17 cellular contexts compared by ENCODE assay signal in genomic region chr9:99069532-99069931, GRCh38. TPM values are rescaled to one million over a fixed set of nuclear protein-coding genes. Genes with fewer than 3 reads are reported as not detected.
DNase-seq lines count a peak whose midpoint lies in the region; ATAC-seq and TF ChIP-seq lines count a peak whose summit lies in the region.
"Had no signal": no experiment of that assay in that cellular context is flagged by ENCODE, and none has a peak within 500 bp of the region (broad histone marks: within the 10 kb centered on the region; RNA-seq: fewer than 3 reads in every experiment).

No MANE protein-coding gene starts in this region.

- H3K36me3 Mint-ChIP-seq in CD4-positive, alpha-beta memory T cell, result no peaks in the 10 kb centered on the region
- H3K36me3 Mint-ChIP-seq in activated CD8-positive, alpha-beta T cell treated with anti-CD3 and anti-CD28 coated beads for 36 hours (ENCODE audit: low read depth), result no peaks in the 10 kb centered on the region
- peaks cover 0 to 30% (median 0%) of the 10 kb centered on the region in 5 donors for H3K36me3 Mint-ChIP-seq in naive thymus-derived CD4-positive, alpha-beta T cell

- POLR2A ChIA-PET in A673 (lab: Charles Lee; ENCODE audit: low non-redundant PET), result no interaction called here
- POLR2A ChIA-PET in CD4-positive, alpha-beta memory T cell (lab: Charles Lee; ENCODE audit: partially characterized antibody), result interaction anchor here (1.0 to 2.6 kb wide), 4 partner anchors 11 to 37 kb away, joined by 3 to 22 read pairs (median 8); partner anchors contain the start of gene TGFBR1
- POLR2A ChIA-PET in activated CD8-positive, alpha-beta T cell treated with anti-CD3 and anti-CD28 coated beads for 36 hours (lab: Charles Lee), result interaction anchor here (1.1 to 1.6 kb wide), 2 partner anchors 11 to 45 kb away, joined by 3 to 8 read pairs; no protein-coding TSS in a partner anchor
- POLR2A ChIA-PET in naive thymus-derived CD4-positive, alpha-beta T cell (lab: Charles Lee), result interaction anchor here (1.6 kb wide), 1 partner anchor 11 kb away, joined by 8 read pairs; no protein-coding TSS in a partner anchor

- peaks cover 8% of the 10 kb centered on the region for H3K4me1 ChIP-seq in A673 (ENCODE audit: insufficient read depth, low read length, poor library complexity, severe bottlenecking)
- H3K4me1 ChIP-seq in CD4-positive, alpha-beta memory T cell (ENCODE audit: insufficient read depth, low read length), result peaks cover 18% of the 10 kb centered on the region
- peaks cover 13 to 27% of the 10 kb centered on the region in 2 donors for H3K4me1 ChIP-seq in naive thymus-derived CD4-positive, alpha-beta T cell (ENCODE audit: control insufficient read depth in 2 of 2, insufficient read depth in 2 of 2, low read length in 2 of 2)
- H3K4me1 ChIP-seq in stomach, result no peaks in the 10 kb centered on the region
- peaks cover 0 to 4% (median 0%) of the 10 kb centered on the region in 3 donors for H3K4me1 ChIP-seq in esophagus squamous epithelium
- H3K4me1 ChIP-seq: colonic mucosa, uterus had no signal

- CTCF ChIA-PET in A673 (lab: Charles Lee), result no interaction called here
- CTCF ChIA-PET in CD4-positive, alpha-beta memory T cell (lab: Charles Lee; ENCODE audit: partially characterized antibody), result no interaction called here
- CTCF ChIA-PET in activated CD8-positive, alpha-beta T cell treated with anti-CD3 and anti-CD28 coated beads for 36 hours (lab: Charles Lee), result interaction anchor here (1.0 to 1.8 kb wide), 2 partner anchors 10 to 56 kb away, joined by 4 to 6 read pairs; no protein-coding TSS in a partner anchor
- CTCF ChIA-PET in naive thymus-derived CD4-positive, alpha-beta T cell (lab: Charles Lee), result no interaction called here

- WGBS in stomach, 5 donors, result 93 to 96% (median 96%) methylated on average over 12 of the region's 12 CpGs
- WGBS in esophagus squamous epithelium, 2 donors, result 92 to 93% methylated on average over 12 of the region's 12 CpGs

- no peaks in the 10 kb centered on the region for H3K27me3 ChIP-seq in A673 (replicated peaks; ENCODE audit: insufficient read depth, low read depth, low read length, poor library complexity)
- no peaks in the 10 kb centered on the region for H3K27me3 ChIP-seq in CD4-positive, alpha-beta memory T cell (ENCODE audit: insufficient read depth, low read length)
- H3K27me3 ChIP-seq in naive thymus-derived CD4-positive, alpha-beta T cell (ENCODE audit: control insufficient read depth in 2 of 2, insufficient read depth in 2 of 2, low read length in 2 of 2), result no peaks in the 10 kb centered on the region
- H3K27me3 ChIP-seq in stomach, result no peaks in the 10 kb centered on the region
- no peaks in the 10 kb centered on the region for H3K27me3 ChIP-seq in esophagus squamous epithelium
- H3K27me3 ChIP-seq: colonic mucosa, uterus had no signal

- TF ChIP-seq CTCF in A673 (conservative IDR thresholded peaks at IDR 0.05; ENCODE audit: low read depth, low read length), result no peak
- TF ChIP-seq CTCF in activated CD8-positive, alpha-beta T cell treated with anti-CD3 and anti-CD28 coated beads for 36 hours (IDR thresholded peaks at IDR 0.05), result no peak
- TF ChIP-seq CTCF in stomach (IDR thresholded peaks at IDR 0.05), result no peak
- no peak for TF ChIP-seq CTCF in esophagus squamous epithelium (IDR thresholded peaks at IDR 0.05)

- ATAC-seq in activated CD8-positive, alpha-beta T cell treated with anti-CD3 and anti-CD28 coated beads for 36 hours, result no peak
- ATAC-seq in naive thymus-derived CD4-positive, alpha-beta T cell, result no peak
- no peak for ATAC-seq in HG03439 (IDR thresholded peaks at IDR 0.05; ENCODE audit: unreplicated experiment)
- ATAC-seq: HCT116; stimulated activated naive CD8-positive, alpha-beta T cell treated with anti-CD3 and anti-CD28 coated beads, Interleukin-15, amount 100 ng/mL, for 72 hours had no signal

- TF ChIP-seq POLR2A in stomach (IDR thresholded peaks at IDR 0.05) (no peak), esophagus squamous epithelium (IDR thresholded peaks at IDR 0.05) (no peak)

- peaks cover 24 to 75% (median 47%) of the 10 kb centered on the region in 4 donors for H3K4me1 Mint-ChIP-seq in CD4-positive, alpha-beta memory T cell
- peaks cover 37% of the 10 kb centered on the region for H3K4me1 Mint-ChIP-seq in activated CD8-positive, alpha-beta T cell treated with anti-CD3 and anti-CD28 coated beads for 36 hours (ENCODE audit: low read depth)
- H3K4me1 Mint-ChIP-seq in naive thymus-derived CD4-positive, alpha-beta T cell, result peaks cover 21 to 83% (median 66%) of the 10 kb centered on the region in 7 donors

- no peaks in the 10 kb centered on the region for H3K9me3 ChIP-seq in A673 (ENCODE audit: low read depth, low read length, poor library complexity, severe bottlenecking)
- no peaks in the 10 kb centered on the region for H3K9me3 ChIP-seq in CD4-positive, alpha-beta memory T cell (ENCODE audit: control insufficient read depth in 1 of 2, low read length in 2 of 2)
- H3K9me3 ChIP-seq in naive thymus-derived CD4-positive, alpha-beta T cell (ENCODE audit: control insufficient read depth in 2 of 3, low read length in 3 of 3), result no peaks in the 10 kb centered on the region
- no peaks in the 10 kb centered on the region for H3K9me3 ChIP-seq in stomach
- H3K9me3 ChIP-seq in esophagus squamous epithelium, result no peaks in the 10 kb centered on the region
- H3K9me3 ChIP-seq: colonic mucosa, uterus had no signal

- no TSS peak for BruUV-seq in A673 (replicated peaks; lab: Mats Ljungman, UMichigan)

- peak overlapping the region in 5 of 8 donors; percentile 12 to 73 (median 57) for H3K4me3 Mint-ChIP-seq in CD4-positive, alpha-beta memory T cell
- H3K4me3 Mint-ChIP-seq in activated CD8-positive, alpha-beta T cell treated with anti-CD3 and anti-CD28 coated beads for 36 hours, result no peak overlapping the region
- peak overlapping the region in 7 of 10 donors; percentile 34 to 59 (median 54) for H3K4me3 Mint-ChIP-seq in naive thymus-derived CD4-positive, alpha-beta T cell
- H3K4me3 Mint-ChIP-seq: stimulated activated naive CD8-positive, alpha-beta T cell treated with anti-CD3 and anti-CD28 coated beads, Interleukin-15, amount 100 ng/mL, for 72 hours had no signal

- DNase-seq in A673 (ENCODE audit: low spot score), result peak; percentile 31
- no peak for DNase-seq in CD4-positive, alpha-beta memory T cell
- no peak for DNase-seq in activated CD8-positive, alpha-beta T cell treated with anti-CD3 and anti-CD28 coated beads for 36 hours
- no peak for DNase-seq in naive thymus-derived CD4-positive, alpha-beta T cell
- no peak for DNase-seq in activated CD4-positive, CD25-positive, alpha-beta regulatory T cell (lab: John Stamatoyannopoulos, UW)
- DNase-seq in stomach, result no peak
- DNase-seq in esophagus squamous epithelium (lab: John Stamatoyannopoulos, UW), result no peak
- DNase-seq: activated gamma-delta T cell treated with Interleukin-2 at 50 U/mL for 16 hours; colonic mucosa; GDM1; kidney; MV-4-11; NCI-H187; stimulated activated naive CD8-positive, alpha-beta T cell treated with anti-CD3 and anti-CD28 coated beads, Interleukin-15, amount 100 ng/mL, for 72 hours; uterus had no signal

- H3K27ac ChIP-seq in A673 (ENCODE audit: low read depth, low read length, poor library complexity, severe bottlenecking), result no peak overlapping the region
- H3K27ac ChIP-seq in CD4-positive, alpha-beta memory T cell (ENCODE audit: low read depth, low read length), result no peak overlapping the region
- no peak overlapping the region for H3K27ac ChIP-seq in naive thymus-derived CD4-positive, alpha-beta T cell (ENCODE audit: low read depth, low read length)
- no peak overlapping the region for H3K27ac ChIP-seq in stomach
- no peak overlapping the region for H3K27ac ChIP-seq in esophagus squamous epithelium
- H3K27ac ChIP-seq: colonic mucosa, uterus had no signal

- intact Hi-C loops in A673 (cut with micrococcal nuclease; ENCODE audit: unreplicated experiment), result no loop called here
- intact Hi-C loops in CD4-positive, alpha-beta memory T cell (cut with micrococcal nuclease), result no loop called here
- intact Hi-C loops in activated CD8-positive, alpha-beta T cell treated with anti-CD3 and anti-CD28 coated beads for 36 hours (cut with micrococcal nuclease), result no loop called here
- intact Hi-C loops in naive thymus-derived CD4-positive, alpha-beta T cell (cut with micrococcal nuclease), result loop anchor here in 1 of 2 donors (1.0 to 2.0 kb wide), 2 partner anchors 10 to 15 kb away; no protein-coding TSS in a partner anchor
- intact Hi-C loops in stomach (cut with DNase I; ENCODE audit: low total_unique reads), result no loop called here
- intact Hi-C loops in esophagus squamous epithelium (cut with DNase I), result no loop called here

- no peak overlapping the region for H3K4me3 ChIP-seq in A673 (ENCODE audit: low read depth, low read length, poor library complexity, severe bottlenecking)
- no peak overlapping the region for H3K4me3 ChIP-seq in CD4-positive, alpha-beta memory T cell (ENCODE audit: low read length in 2 of 2)
- H3K4me3 ChIP-seq in naive thymus-derived CD4-positive, alpha-beta T cell (ENCODE audit: low read length), result no peak overlapping the region
- H3K4me3 ChIP-seq in stomach, result no peak overlapping the region
- H3K4me3 ChIP-seq in esophagus squamous epithelium, result no peak overlapping the region
- H3K4me3 ChIP-seq: colonic mucosa, uterus had no signal

- peaks cover 0 to 2% (median 0%) of the 10 kb centered on the region in 8 donors for H3K9me3 Mint-ChIP-seq in CD4-positive, alpha-beta memory T cell
- H3K9me3 Mint-ChIP-seq in activated CD8-positive, alpha-beta T cell treated with anti-CD3 and anti-CD28 coated beads for 36 hours, result no peaks in the 10 kb centered on the region
- peaks cover 0 to 8% (median 0%) of the 10 kb centered on the region in 11 donors for H3K9me3 Mint-ChIP-seq in naive thymus-derived CD4-positive, alpha-beta T cell

- peak overlapping the region; percentile 41 to 92 (median 81) for H3K27ac Mint-ChIP-seq in CD4-positive, alpha-beta memory T cell
- peak overlapping the region; percentile 71 for H3K27ac Mint-ChIP-seq in activated CD8-positive, alpha-beta T cell treated with anti-CD3 and anti-CD28 coated beads for 36 hours
- H3K27ac Mint-ChIP-seq in naive thymus-derived CD4-positive, alpha-beta T cell, result peak overlapping the region; percentile 53 to 91 (median 82)

- no peaks in the 10 kb centered on the region for H3K27me3 Mint-ChIP-seq in CD4-positive, alpha-beta memory T cell
- no peaks in the 10 kb centered on the region for H3K27me3 Mint-ChIP-seq in activated CD8-positive, alpha-beta T cell treated with anti-CD3 and anti-CD28 coated beads for 36 hours
- no peaks in the 10 kb centered on the region for H3K27me3 Mint-ChIP-seq in naive thymus-derived CD4-positive, alpha-beta T cell
- H3K27me3 Mint-ChIP-seq: stimulated activated naive CD8-positive, alpha-beta T cell treated with anti-CD3 and anti-CD28 coated beads, Interleukin-15, amount 100 ng/mL, for 72 hours had no signal

- H3K36me3 ChIP-seq in A673 (ENCODE audit: insufficient read depth, low read length, poor library complexity, severe bottlenecking) (no peaks in the 10 kb centered on the region), stomach (peaks cover 3 to 44% (median 14%) of the 10 kb centered on the region in 4 donors), esophagus squamous epithelium (no peaks in the 10 kb centered on the region)
- H3K36me3 ChIP-seq in CD4-positive, alpha-beta memory T cell (ENCODE audit: insufficient read depth, low read length), result no peaks in the 10 kb centered on the region
- H3K36me3 ChIP-seq in naive thymus-derived CD4-positive, alpha-beta T cell (ENCODE audit: control insufficient read depth in 2 of 3, insufficient read depth in 3 of 3, low read length in 3 of 3), result no peaks in the 10 kb centered on the region
- H3K36me3 ChIP-seq: colonic mucosa, uterus had no signal

- TF ChIP-seq EP300 in stomach (IDR thresholded peaks at IDR 0.05), result no peak

RNA-seq across cellular contexts. Expression of gene TGFBR1, which starts 35.4 kb away (rescaled TPM):
- 3.5 and 6.1 TPM in 2 replicates for total RNA-seq in A673 (2021)
- 10 to 100 TPM; 26.4 to 27.4 TPM for total RNA-seq in CD4-positive, alpha-beta memory T cell
- 10 to 100 TPM; 19.1 to 21.4 TPM for polyA plus RNA-seq in CD4-positive, alpha-beta memory T cell
- total RNA-seq in activated CD8-positive, alpha-beta T cell treated with anti-CD3 and anti-CD28 coated beads for 36 hours, result 10 to 100 TPM; 34.3 to 36.5 TPM
- total RNA-seq in naive thymus-derived CD4-positive, alpha-beta T cell, result 10 to 100 TPM; 20.6 to 95.5 (median 29.5) TPM
- polyA plus RNA-seq in naive thymus-derived CD4-positive, alpha-beta T cell, result 10 to 100 TPM; 18.3 to 22.0 TPM
- total RNA-seq in stomach, result 100 to 1,000 TPM in 2 of 5 donors, 10 to 100 TPM in 2, 1 to 10 TPM in 1; 7.2 to 119 (median 56.8) TPM
- polyA plus RNA-seq in stomach, result 1 to 10 TPM; 5.2 to 9.1 (median 7.8) TPM
- 10 to 100 TPM; 20.2 to 34.3 (median 25.6) TPM for total RNA-seq in esophagus squamous epithelium
